18 cellular contexts compared by ENCODE assay signal in genomic region chr1:159827102-159827490, GRCh38. TPM values are rescaled to one million over a fixed set of nuclear protein-coding genes. Genes with fewer than 3 reads are reported as not detected.
DNase-seq lines count a peak whose midpoint lies in the region; ATAC-seq and TF ChIP-seq lines count a peak whose summit lies in the region.
"Had no signal": no experiment of that assay in that cellular context is flagged by ENCODE, and none has a peak within 500 bp of the region (broad histone marks: within the 10 kb centered on the region; RNA-seq: fewer than 3 reads in every experiment).

No MANE protein-coding gene starts in this region.

- no peak overlapping the region for H3K4me2 ChIP-seq in PC-3 (ENCODE audit: low read length)

- H3F3A ChIP-seq in PC-3 (ENCODE audit: low read length, unreplicated experiment): no peaks in the 10 kb centered on the region

- H3K4me1 Mint-ChIP-seq in activated T-cell treated with anti-CD3 and anti-CD28 coated beads, Interleukin-2, amount 50 U/mL, for 4 hours (ENCODE audit: low read depth): peaks cover 48% of the 10 kb centered on the region
- H3K4me1 Mint-ChIP-seq in activated CD4-positive, alpha-beta memory T cell treated with anti-CD3 and anti-CD28 coated beads, Interleukin-2, amount 10 ng/mL, durations not matched to agents 7 days and 5 days: peaks cover 43% of the 10 kb centered on the region
- peaks cover 64% of the 10 kb centered on the region for H3K4me1 Mint-ChIP-seq in stimulated activated naive CD8-positive, alpha-beta T cell treated with anti-CD3 and anti-CD28 coated beads, Interleukin-15, amount 100 ng/mL, for 72 hours

- no peak overlapping the region for H3K9ac ChIP-seq in PC-3 (ENCODE audit: low read length)
- H3K9ac ChIP-seq: GM23248 had no signal

- no peaks in the 10 kb centered on the region for H3K36me3 Mint-ChIP-seq in activated T-cell treated with anti-CD3 and anti-CD28 coated beads, Interleukin-2, amount 50 U/mL, for 4 hours (ENCODE audit: insufficient read depth)
- peaks cover 18% of the 10 kb centered on the region for H3K36me3 Mint-ChIP-seq in activated CD4-positive, alpha-beta memory T cell treated with anti-CD3 and anti-CD28 coated beads, Interleukin-2, amount 10 ng/mL, durations not matched to agents 7 days and 5 days (ENCODE audit: low read depth)
- H3K36me3 Mint-ChIP-seq: stimulated activated memory B cell treated with anti-CD40 and anti-IgM and Interleukin-4, amounts not matched to agents 10 μg/mL and 1 μg/mL and 100 μg/mL, for 72 hours had no signal

- no peaks in the 10 kb centered on the region for H3K9me2 ChIP-seq in PC-3 (replicated peaks; ENCODE audit: low read length)

- peak; percentile 8 to 19 for ATAC-seq in activated T-cell treated with anti-CD3 and anti-CD28 coated beads, Interleukin-2, amount 50 U/mL, for 4 hours
- peak; percentile 10 for ATAC-seq in stimulated activated naive CD8-positive, alpha-beta T cell treated with anti-CD3 and anti-CD28 coated beads, Interleukin-15, amount 100 ng/mL, for 72 hours
- ATAC-seq in PC-3: no peak
- ATAC-seq: stimulated activated memory B cell treated with anti-CD40 and anti-IgM and Interleukin-4, amounts not matched to agents 10 μg/mL and 1 μg/mL and 100 μg/mL, for 72 hours had no signal

- POLR2A ChIA-PET in activated CD4-positive, alpha-beta memory T cell treated with anti-CD3 and anti-CD28 coated beads, Interleukin-2, amount 10 ng/mL, durations not matched to agents 7 days and 5 days (lab: Charles Lee): interaction anchor here (0.9 to 3.2 kb wide), 8 partner anchors 9 to 304 kb away, joined by 3 to 11 read pairs (median 4); partner anchors contain the start of genes DUSP23 and TAGLN2
- POLR2A ChIA-PET in PC-3 (lab: Charles Lee; ENCODE audit: unreplicated experiment): no interaction called here

- H3K27me3 ChIP-seq in layer of hippocampus (ENCODE audit: control insufficient read depth, insufficient read depth, low read length) (peaks cover 2% of the 10 kb centered on the region), PC-3 (ENCODE audit: low read length) (no peaks in the 10 kb centered on the region)
- H3K27me3 ChIP-seq: ascending aorta had no signal

- no peaks in the 10 kb centered on the region for H3K9me3 ChIP-seq in PC-3 (ENCODE audit: low read length)
- H3K9me3 ChIP-seq: ascending aorta had no signal

- DNase-seq in activated T-cell treated with anti-CD3 and anti-CD28 coated beads, Interleukin-2, amount 50 U/mL, for 4 hours: no peak
- no peak for DNase-seq in activated T-cell treated with anti-CD3 and anti-CD28 coated beads, Interleukin-2, amount 50 U/mL, for 48 hours
- no peak for DNase-seq in activated CD4-positive, alpha-beta memory T cell treated with anti-CD3 and anti-CD28 coated beads, Interleukin-2, amount 10 ng/mL, durations not matched to agents 7 days and 5 days
- peak in 1 of 2 donors; percentile 22 for DNase-seq in stimulated activated naive CD8-positive, alpha-beta T cell treated with anti-CD3 and anti-CD28 coated beads, Interleukin-15, amount 100 ng/mL, for 72 hours
- DNase-seq in epidermal melanocyte (ENCODE audit: insufficient read length, low spot score) (no peak), PC-3 (no peak), SHP77 (lab: John Stamatoyannopoulos, UW) (no peak)
- DNase-seq: Karpas-422, mesendoderm, NCI-H1417 treated with DMSO at 0.1 percent for 48 hours, NCI-H2171 treated with DMSO at 0.1 percent for 48 hours had no signal

- peak overlapping the region; percentile 55 for H3K27ac ChIP-seq in layer of hippocampus (ENCODE audit: low read depth, low read length)
- no peak overlapping the region for H3K27ac ChIP-seq in PC-3 (ENCODE audit: low read length)
- H3K27ac ChIP-seq: ascending aorta, GM23248 had no signal

- peaks cover 6% of the 10 kb centered on the region for H3K9me3 Mint-ChIP-seq in activated T-cell treated with anti-CD3 and anti-CD28 coated beads, Interleukin-2, amount 50 U/mL, for 4 hours
- peaks cover 11% of the 10 kb centered on the region for H3K9me3 Mint-ChIP-seq in activated CD4-positive, alpha-beta memory T cell treated with anti-CD3 and anti-CD28 coated beads, Interleukin-2, amount 10 ng/mL, durations not matched to agents 7 days and 5 days
- H3K9me3 Mint-ChIP-seq in stimulated activated naive CD8-positive, alpha-beta T cell treated with anti-CD3 and anti-CD28 coated beads, Interleukin-15, amount 100 ng/mL, for 72 hours: no peaks in the 10 kb centered on the region
- H3K9me3 Mint-ChIP-seq: neural crest cell; stimulated activated memory B cell treated with anti-CD40 and anti-IgM and Interleukin-4, amounts not matched to agents 10 μg/mL and 1 μg/mL and 100 μg/mL, for 72 hours had no signal

- no TSS peak for BruUV-seq in PC-3 (replicated peaks; lab: Mats Ljungman, UMichigan)

- H3K4me3 ChIP-seq in PC-3 (ENCODE audit: low read length): no peak overlapping the region
- H3K4me3 ChIP-seq: GM23248 had no signal

- H3K4me1 ChIP-seq in PC-3 (ENCODE audit: insufficient read depth, low read length): no peaks in the 10 kb centered on the region
- H3K4me1 ChIP-seq: ascending aorta had no signal

- intact Hi-C loops in PC-3 (cut with micrococcal nuclease): no loop called here

- peak overlapping the region; percentile 58 for H3K4me3 Mint-ChIP-seq in activated T-cell treated with anti-CD3 and anti-CD28 coated beads, Interleukin-2, amount 50 U/mL, for 4 hours
- H3K4me3 Mint-ChIP-seq in activated CD4-positive, alpha-beta memory T cell treated with anti-CD3 and anti-CD28 coated beads, Interleukin-2, amount 10 ng/mL, durations not matched to agents 7 days and 5 days: no peak overlapping the region
- peak overlapping the region; percentile 42 to 64 for H3K4me3 Mint-ChIP-seq in stimulated activated naive CD8-positive, alpha-beta T cell treated with anti-CD3 and anti-CD28 coated beads, Interleukin-15, amount 100 ng/mL, for 72 hours
- H3K4me3 Mint-ChIP-seq: neural crest cell; stimulated activated memory B cell treated with anti-CD40 and anti-IgM and Interleukin-4, amounts not matched to agents 10 μg/mL and 1 μg/mL and 100 μg/mL, for 72 hours had no signal

- H3K27me3 Mint-ChIP-seq in activated T-cell treated with anti-CD3 and anti-CD28 coated beads, Interleukin-2, amount 50 U/mL, for 4 hours (ENCODE audit: low read depth): no peaks in the 10 kb centered on the region
- H3K27me3 Mint-ChIP-seq in activated CD4-positive, alpha-beta memory T cell treated with anti-CD3 and anti-CD28 coated beads, Interleukin-2, amount 10 ng/mL, durations not matched to agents 7 days and 5 days: peaks cover 38% of the 10 kb centered on the region
- peaks cover 27% of the 10 kb centered on the region for H3K27me3 Mint-ChIP-seq in stimulated activated naive CD8-positive, alpha-beta T cell treated with anti-CD3 and anti-CD28 coated beads, Interleukin-15, amount 100 ng/mL, for 72 hours

- TF ChIP-seq CTCF in PC-3 (conservative IDR thresholded peaks at IDR 0.05; ENCODE audit: low read depth, low read length): no peak

- no peaks in the 10 kb centered on the region for H3K79me2 ChIP-seq in PC-3 (ENCODE audit: low read length)

- CTCF ChIA-PET in activated CD4-positive, alpha-beta memory T cell treated with anti-CD3 and anti-CD28 coated beads, Interleukin-2, amount 10 ng/mL, durations not matched to agents 7 days and 5 days (lab: Charles Lee): interaction anchor here (1.0 to 1.7 kb wide), 5 partner anchors 24 to 63 kb away, joined by 3 to 10 read pairs (median 5); partner anchors contain the start of gene DUSP23
- CTCF ChIA-PET in PC-3 (lab: Charles Lee): no interaction called here

- no peaks in the 10 kb centered on the region for H3K36me3 ChIP-seq in PC-3 (ENCODE audit: low read depth, low read length)
- H3K36me3 ChIP-seq: ascending aorta had no signal

- H2AFZ ChIP-seq in PC-3 (ENCODE audit: low read length): no peak overlapping the region

- peak overlapping the region; percentile 50 for H3K27ac Mint-ChIP-seq in activated CD4-positive, alpha-beta memory T cell treated with anti-CD3 and anti-CD28 coated beads, Interleukin-2, amount 10 ng/mL, durations not matched to agents 7 days and 5 days
- H3K27ac Mint-ChIP-seq in stimulated activated naive CD8-positive, alpha-beta T cell treated with anti-CD3 and anti-CD28 coated beads, Interleukin-15, amount 100 ng/mL, for 72 hours: peak overlapping the region; percentile 64 to 98
- H3K27ac Mint-ChIP-seq: stimulated activated memory B cell treated with anti-CD40 and anti-IgM and Interleukin-4, amounts not matched to agents 10 μg/mL and 1 μg/mL and 100 μg/mL, for 72 hours had no signal

- no peaks in the 10 kb centered on the region for H4K20me1 ChIP-seq in PC-3 (ENCODE audit: low read length)

RNA-seq across cellular contexts. Expression of gene SLAMF8, which starts 0.4 kb away (rescaled TPM):
- total RNA-seq in activated T-cell treated with anti-CD3 and anti-CD28 coated beads, Interleukin-2, amount 50 U/mL, for 4 hours: 1 to 10 TPM in 2 of 3 donors, under 1 TPM in 1; 0.98 to 1.3 (median 1.2) TPM
- under 1 TPM; 0.10 to 0.15 TPM for total RNA-seq in activated CD4-positive, alpha-beta memory T cell treated with anti-CD3 and anti-CD28 coated beads, Interleukin-2, amount 10 ng/mL, durations not matched to agents 7 days and 5 days
- not detected in 2 replicates for total RNA-seq in PC-3 (2014; rRNA removed)
- total RNA-seq: chondrocyte, GM23248, neural crest cell had no signal

RNA-seq across cellular contexts. Expression of gene FCRL6, which starts 24.9 kb away (rescaled TPM):
- under 1 TPM in 1 of 3 donors, not detected in 2; 0.41 TPM for total RNA-seq in activated T-cell treated with anti-CD3 and anti-CD28 coated beads, Interleukin-2, amount 50 U/mL, for 4 hours
- not detected for total RNA-seq in activated CD4-positive, alpha-beta memory T cell treated with anti-CD3 and anti-CD28 coated beads, Interleukin-2, amount 10 ng/mL, durations not matched to agents 7 days and 5 days
- not detected in 2 replicates for total RNA-seq in PC-3 (2014; rRNA removed)
- total RNA-seq: ascending aorta, chondrocyte, GM23248, neural crest cell had no signal

RNA-seq across cellular contexts. Expression of gene VSIG8, which starts 35.4 kb away (rescaled TPM):
- total RNA-seq in activated T-cell treated with anti-CD3 and anti-CD28 coated beads, Interleukin-2, amount 50 U/mL, for 4 hours: not detected
- total RNA-seq in activated CD4-positive, alpha-beta memory T cell treated with anti-CD3 and anti-CD28 coated beads, Interleukin-2, amount 10 ng/mL, durations not matched to agents 7 days and 5 days: not detected
- total RNA-seq in PC-3 (2014; rRNA removed): 0.29 and 0.47 TPM in 2 replicates
- total RNA-seq: ascending aorta, chondrocyte, GM23248, neural crest cell, ureter had no signal

RNA-seq across cellular contexts. Expression of gene DUSP23, which starts 46.3 kb away (rescaled TPM):
- total RNA-seq in activated T-cell treated with anti-CD3 and anti-CD28 coated beads, Interleukin-2, amount 50 U/mL, for 4 hours: 10 to 100 TPM; 30.2 to 36.7 (median 36.3) TPM
- 10 to 100 TPM; 22.7 to 24.6 TPM for total RNA-seq in activated CD4-positive, alpha-beta memory T cell treated with anti-CD3 and anti-CD28 coated beads, Interleukin-2, amount 10 ng/mL, durations not matched to agents 7 days and 5 days
- total RNA-seq in PC-3 (2014; rRNA removed): 20.4 and 27.6 TPM in 2 replicates
